1 cellular context compared by ENCODE assay signal in genomic region chr1:233294991-233295774, GRCh38.
TF ChIP-seq lines count a peak whose summit lies in the region.

PCNX2 (minus strand) TSS chr1:233295725; CDS start chr1:233295478, 247 bp downstream.

TF ChIP-seq in GM12878, 131 proteins besides CTCF, POLR2A, EP300 and RAD21 (continued from another document):
- TF ChIP-seq E2F8 (IDR thresholded peaks at IDR 0.05; ENCODE audit: low read depth, partially characterized antibody), result no peak
- TF ChIP-seq, protein P1, sequence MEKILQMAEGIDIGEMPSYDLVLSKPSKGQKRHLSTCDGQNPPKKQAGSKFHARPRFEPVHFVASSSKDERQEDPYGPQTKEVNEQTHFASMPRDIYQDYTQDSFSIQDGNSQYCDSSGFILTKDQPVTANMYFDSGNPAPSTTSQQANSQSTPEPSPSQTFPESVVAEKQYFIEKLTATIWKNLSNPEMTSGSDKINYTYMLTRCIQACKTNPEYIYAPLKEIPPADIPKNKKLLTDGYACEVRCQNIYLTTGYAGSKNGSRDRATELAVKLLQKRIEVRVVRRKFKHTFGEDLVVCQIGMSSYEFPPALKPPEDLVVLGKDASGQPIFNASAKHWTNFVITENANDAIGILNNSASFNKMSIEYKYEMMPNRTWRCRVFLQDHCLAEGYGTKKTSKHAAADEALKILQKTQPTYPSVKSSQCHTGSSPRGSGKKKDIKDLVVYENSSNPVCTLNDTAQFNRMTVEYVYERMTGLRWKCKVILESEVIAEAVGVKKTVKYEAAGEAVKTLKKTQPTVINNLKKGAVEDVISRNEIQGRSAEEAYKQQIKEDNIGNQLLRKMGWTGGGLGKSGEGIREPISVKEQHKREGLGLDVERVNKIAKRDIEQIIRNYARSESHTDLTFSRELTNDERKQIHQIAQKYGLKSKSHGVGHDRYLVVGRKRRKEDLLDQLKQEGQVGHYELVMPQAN (conservative IDR thresholded peaks at IDR 0.05), result no peak
- no peak for TF ChIP-seq ETV6 (conservative IDR thresholded peaks at IDR 0.05 in 1 of 2, IDR thresholded peaks at IDR 0.05 in 1 of 2; ENCODE audit: borderline replicate concordance in 1 of 2, low read depth in 1 of 2)
- no peak for TF ChIP-seq SIX5 (IDR thresholded peaks at IDR 0.05; ENCODE audit: low read depth, low read length, severe bottlenecking)
- TF ChIP-seq, protein P2, sequence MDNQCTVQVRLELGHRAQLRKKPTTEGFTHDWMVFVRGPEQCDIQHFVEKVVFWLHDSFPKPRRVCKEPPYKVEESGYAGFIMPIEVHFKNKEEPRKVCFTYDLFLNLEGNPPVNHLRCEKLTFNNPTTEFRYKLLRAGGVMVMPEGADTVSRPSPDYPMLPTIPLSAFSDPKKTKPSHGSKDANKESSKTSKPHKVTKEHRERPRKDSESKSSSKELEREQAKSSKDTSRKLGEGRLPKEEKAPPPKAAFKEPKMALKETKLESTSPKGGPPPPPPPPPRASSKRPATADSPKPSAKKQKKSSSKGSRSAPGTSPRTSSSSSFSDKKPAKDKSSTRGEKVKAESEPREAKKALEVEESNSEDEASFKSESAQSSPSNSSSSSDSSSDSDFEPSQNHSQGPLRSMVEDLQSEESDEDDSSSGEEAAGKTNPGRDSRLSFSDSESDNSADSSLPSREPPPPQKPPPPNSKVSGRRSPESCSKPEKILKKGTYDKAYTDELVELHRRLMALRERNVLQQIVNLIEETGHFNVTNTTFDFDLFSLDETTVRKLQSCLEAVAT (IDR thresholded peaks at IDR 0.05), result no peak
- TF ChIP-seq, protein P3, sequence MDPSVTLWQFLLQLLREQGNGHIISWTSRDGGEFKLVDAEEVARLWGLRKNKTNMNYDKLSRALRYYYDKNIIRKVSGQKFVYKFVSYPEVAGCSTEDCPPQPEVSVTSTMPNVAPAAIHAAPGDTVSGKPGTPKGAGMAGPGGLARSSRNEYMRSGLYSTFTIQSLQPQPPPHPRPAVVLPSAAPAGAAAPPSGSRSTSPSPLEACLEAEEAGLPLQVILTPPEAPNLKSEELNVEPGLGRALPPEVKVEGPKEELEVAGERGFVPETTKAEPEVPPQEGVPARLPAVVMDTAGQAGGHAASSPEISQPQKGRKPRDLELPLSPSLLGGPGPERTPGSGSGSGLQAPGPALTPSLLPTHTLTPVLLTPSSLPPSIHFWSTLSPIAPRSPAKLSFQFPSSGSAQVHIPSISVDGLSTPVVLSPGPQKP (IDR thresholded peaks at IDR 0.05; ENCODE audit: low read depth, low read length), result no peak
- no peak for TF ChIP-seq SMAD5 (IDR thresholded peaks at IDR 0.05; ENCODE audit: low read depth)
- TF ChIP-seq CBX3 (IDR thresholded peaks at IDR 0.05; ENCODE audit: borderline replicate concordance, low read depth), result no peak
- TF ChIP-seq RUNX3 (IDR thresholded peaks at IDR 0.05; ENCODE audit: low read length), result no peak
- TF ChIP-seq ZNF687 (IDR thresholded peaks at IDR 0.05), result no peak
- no peak for TF ChIP-seq STAT1 (conservative IDR thresholded peaks at IDR 0.05)
